ENCODE assay signal across 8 cellular contexts in the genomic region with DNA sequence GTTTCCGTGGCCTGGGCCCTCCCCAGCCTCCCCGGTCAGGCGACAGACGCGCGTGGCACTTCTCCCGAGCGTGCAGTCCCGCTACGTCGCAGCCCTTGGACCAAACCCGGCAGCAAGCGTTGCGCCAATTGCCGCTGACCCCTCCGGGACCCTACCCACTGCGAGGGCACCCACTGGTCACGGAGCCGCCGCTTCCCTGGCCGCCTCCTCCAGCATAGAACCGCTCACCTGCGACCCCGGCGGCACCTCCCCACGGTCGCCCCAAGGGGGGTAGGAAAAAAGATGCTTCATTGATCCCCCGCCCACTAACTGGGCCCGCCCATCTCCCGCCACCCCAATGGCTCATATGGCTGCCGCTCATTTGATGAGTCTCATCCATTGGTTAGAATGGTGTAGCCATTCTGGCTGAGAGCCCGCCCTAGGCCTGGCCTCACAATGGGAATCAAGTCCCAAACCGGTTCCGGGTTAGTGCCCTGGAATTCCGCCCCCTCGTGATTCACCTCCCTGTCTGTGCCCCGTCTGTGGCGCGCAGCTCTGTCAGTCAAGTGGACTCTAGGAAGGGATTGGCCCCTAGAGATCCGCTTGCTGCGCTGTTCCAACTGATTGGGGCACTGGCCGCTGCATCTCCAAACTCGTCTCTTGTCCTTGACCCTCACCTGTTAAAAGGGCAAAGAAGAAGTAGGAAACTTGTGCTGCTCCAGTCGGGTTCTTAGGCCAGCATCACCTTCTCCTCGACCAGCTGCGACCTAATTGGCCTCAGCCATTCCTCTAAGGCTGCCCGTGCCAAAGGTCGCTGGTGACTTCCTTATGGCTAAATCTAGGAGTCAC. TPM values are rescaled to one million over a fixed set of nuclear protein-coding genes. Genes with fewer than 3 reads are reported as not detected.
DNase-seq lines count a peak whose midpoint lies in the region; ATAC-seq, FAIRE-seq and TF ChIP-seq lines count a peak whose summit lies in the region.

A gene (minus strand): TSS at position 274 of the 828 bp plus-strand sequence. CDS start 11,323 bp downstream, outside the sequence.

- H3K79me2 ChIP-seq in keratinocyte (ENCODE audit: control insufficient read depth, insufficient read depth, low read length) = peaks cover 31% of the 10 kb centered on the region

- dilution Hi-C loops in keratinocyte (cut with MboI; ENCODE audit: extremely low pct_ligation_motif_present, low sequenced_read_pairs) = no loop called here

- no peaks in the 10 kb centered on the region for H3K9me3 ChIP-seq in keratinocyte (ENCODE audit: control insufficient read depth, low read depth, low read length)

- H3K4me1 Mint-ChIP-seq in chondrocyte (ENCODE audit: low read depth) = peaks cover 38% of the 10 kb centered on the region

- peaks cover 0 to 2% of the 10 kb centered on the region in 2 experiments for H3K36me3 ChIP-seq in keratinocyte (ENCODE audit: control insufficient read depth in 2 of 2, extremely low read depth in 1 of 2, insufficient read depth in 2 of 2, low read length in 2 of 2)

- peak within 1 kb of the TSS; percentile 93 for H3K4me3 Mint-ChIP-seq in chondrocyte (ENCODE audit: unreplicated experiment)

- H3K4me2 ChIP-seq in keratinocyte (ENCODE audit: control insufficient read depth, extremely low read depth, insufficient read depth, low read depth, low read length) = peak within 1 kb of the TSS; percentile 93

- peak; percentile 94 for FAIRE-seq in keratinocyte (lab: Jason Lieb, UNC)

- peaks cover 3% of the 10 kb centered on the region for H3K36me3 Mint-ChIP-seq in chondrocyte (ENCODE audit: low read depth)

- DNase-seq in AG09309 (ENCODE audit: low read depth) = peak; percentile 98
- DNase-seq in NCI-H510A (lab: John Stamatoyannopoulos, UW) = peak; percentile 98
- DNase-seq in activated CD4-positive, alpha-beta T cell treated with anti-CD3 and anti-CD28 coated beads for 1 hour = peak; percentile 91
- DNase-seq in chondrocyte (ENCODE audit: low spot score) = peak; percentile 99
- DNase-seq in keratinocyte (ENCODE audit: low read depth, low spot score) = peak; percentile 84
- peak; percentile 92 to 97 for DNase-seq in stimulated activated CD4-positive, alpha-beta T cell treated with anti-CD3 and anti-CD28 coated beads, Interleukin-15, amount 100 ng/mL, for 1 hour (ENCODE audit: low read depth in 1 of 2, low spot score in 1 of 2)

- H3K4me1 ChIP-seq in keratinocyte (ENCODE audit: control insufficient read depth, extremely low read depth, insufficient read depth, low read length) = peaks cover 23% of the 10 kb centered on the region

- H3K27ac Mint-ChIP-seq in chondrocyte (ENCODE audit: unreplicated experiment) = peak within 1 kb of the TSS; percentile 93

- H3K27me3 Mint-ChIP-seq in chondrocyte (ENCODE audit: low read depth) = peaks cover 5% of the 10 kb centered on the region

- no peaks in the 10 kb centered on the region for H4K20me1 ChIP-seq in keratinocyte (ENCODE audit: control insufficient read depth, extremely low read depth, insufficient read depth, low read length)

- no peaks in the 10 kb centered on the region for H3K9me1 ChIP-seq in keratinocyte (ENCODE audit: control insufficient read depth, extremely low read depth, insufficient read depth, low read length)

- TF ChIP-seq CTCF in AG09309 (IDR thresholded peaks at IDR 0.05; ENCODE audit: control insufficient read depth, insufficient read depth, low read depth, low read length, missing control alignments) = no peak
- TF ChIP-seq CTCF in chondrocyte (IDR thresholded peaks at IDR 0.05) = no peak
- no peak for TF ChIP-seq CTCF in keratinocyte (optimal IDR thresholded peaks at IDR 0.05 in 1 of 3, IDR thresholded peaks at IDR 0.05 in 1 of 3, conservative IDR thresholded peaks at IDR 0.05 in 1 of 3; ENCODE audit: extremely low read depth in 1 of 3, insufficient read depth in 2 of 3, low read length in 3 of 3)

- ATAC-seq in GM19035 (IDR thresholded peaks at IDR 0.05; ENCODE audit: unreplicated experiment) (peak; percentile 98), HG03354 (IDR thresholded peaks at IDR 0.05; ENCODE audit: poor library complexity, severe bottlenecking, unreplicated experiment) (peak; percentile 98)

- H3K4me3 ChIP-seq in AG09309 (ENCODE audit: control insufficient read depth, low read depth, low read length) = peak within 1 kb of the TSS; percentile 95
- H3K4me3 ChIP-seq in keratinocyte (ENCODE audit: control insufficient read depth in 2 of 3, extremely low read depth in 1 of 3, insufficient read depth in 2 of 3, low read depth in 1 of 3, low read length in 3 of 3) = peak within 1 kb of the TSS; percentile 91 to 97 (median 96)

- H3K27me3 ChIP-seq in keratinocyte (ENCODE audit: control insufficient read depth, extremely low read depth, insufficient read depth, low read length) = no peaks in the 10 kb centered on the region

- H2AFZ ChIP-seq in keratinocyte (ENCODE audit: control insufficient read depth, low read length) = peak within 1 kb of the TSS; percentile 99

- no peaks in the 10 kb centered on the region for H3K9me3 Mint-ChIP-seq in chondrocyte (ENCODE audit: low read depth)

- peak within 1 kb of the TSS; percentile 52 for H3K27ac ChIP-seq in keratinocyte (ENCODE audit: control insufficient read depth, insufficient read depth, low read length)

- H3K9ac ChIP-seq in keratinocyte (ENCODE audit: control insufficient read depth, extremely low read depth, insufficient read depth, low read length) = peak within 1 kb of the TSS; percentile 71

RNA-seq across cellular contexts. Expression of the gene that starts here (rescaled TPM):
- 18.2 to 20.5 TPM (median 18.3 TPM) in 3 replicates for total RNA-seq in chondrocyte
- 7.3 to 10.6 TPM (median 10.6 TPM) in 3 replicates for polyA plus RNA-seq in keratinocyte
- polyA plus RNA-seq in keratinocyte (2011; ENCODE audit: low read depth) = 24.8 TPM
- polyA plus RNA-seq in keratinocyte (2011; cell fraction: cytosol; rRNA removed) = 7.5 and 13.2 TPM in 2 replicates
- 12.9 and 17.3 TPM in 2 replicates for polyA plus RNA-seq in keratinocyte (2011; cell fraction: nucleus; rRNA removed)
- 10.1 and 10.8 TPM in 2 replicates for polyA plus RNA-seq in keratinocyte (2012; ENCODE audit: low replicate concordance)
- 0.66 to 8.2 TPM (median 4.3 TPM) in 3 replicates for polyA minus RNA-seq in keratinocyte
- polyA minus RNA-seq in keratinocyte (2011; cell fraction: cytosol; rRNA and poly(A)+ RNA removed) = 11.1 TPM
- 9.0 and 15.4 TPM in 2 replicates for polyA minus RNA-seq in keratinocyte (2011; cell fraction: nucleus; rRNA and poly(A)+ RNA removed)

Comparison
In these comparisons a context has a peak if more than half of its experiments do, and no peak if none do; other contexts are left out.
1. Peak in every context shown above with its lines: DNase-seq, ATAC-seq, H3K4me3 ChIP-seq and H3K27ac ChIP-seq.